10 cellular contexts compared by ENCODE assay signal in genomic region chr16:2530629-2531318, GRCh38. TPM values are rescaled to one million over a fixed set of nuclear protein-coding genes. Genes with fewer than 3 reads are reported as not detected.
DNase-seq lines count a peak whose midpoint lies in the region; ATAC-seq and TF ChIP-seq lines count a peak whose summit lies in the region.
"Had no signal": no experiment of that assay in that cellular context is flagged by ENCODE, and none has a peak within 500 bp of the region (broad histone marks: within the 10 kb centered on the region; RNA-seq: fewer than 3 reads in every experiment).

No MANE protein-coding gene starts in this region.

- H3K27ac ChIP-seq in angular gyrus (ENCODE audit: low read depth, low read length) (peak overlapping the region; percentile 90), lower lobe of right lung (peak overlapping the region; percentile 98), tibial artery (peak overlapping the region; percentile 98 to 99)

- intact Hi-C loops in lower lobe of right lung (cut with DNase I) = no loop called here
- intact Hi-C loops in tibial artery (cut with DNase I; ENCODE audit: low total_unique reads) = no loop called here

- H3K36me3 ChIP-seq in lower lobe of right lung (peaks cover 41% of the 10 kb centered on the region), tibial artery (peaks cover 6 to 42% (median 26%) of the 10 kb centered on the region in 3 donors)

- peak overlapping the region; percentile 82 for H3K4me3 Mint-ChIP-seq in activated CD8-positive, alpha-beta memory T cell treated with anti-CD3 and anti-CD28 coated beads, Interleukin-2, amount 10 ng/mL, durations not matched to agents 7 days and 5 days

- ATAC-seq in activated CD8-positive, alpha-beta memory T cell treated with anti-CD3 and anti-CD28 coated beads, Interleukin-2, amount 10 ng/mL, durations not matched to agents 7 days and 5 days = no peak
- ATAC-seq in lower lobe of right lung (no peak), GM19328 (IDR thresholded peaks at IDR 0.05; ENCODE audit: unreplicated experiment) (no peak)

- H3K4me3 ChIP-seq in lower lobe of right lung = peak overlapping the region; percentile 69
- peak overlapping the region in 1 of 2 donors; percentile 84 for H3K4me3 ChIP-seq in tibial artery

- peak overlapping the region; percentile 98 for H3K27ac Mint-ChIP-seq in activated CD8-positive, alpha-beta memory T cell treated with anti-CD3 and anti-CD28 coated beads, Interleukin-2, amount 10 ng/mL, durations not matched to agents 7 days and 5 days

- H3K27me3 Mint-ChIP-seq in activated CD8-positive, alpha-beta memory T cell treated with anti-CD3 and anti-CD28 coated beads, Interleukin-2, amount 10 ng/mL, durations not matched to agents 7 days and 5 days = no peaks in the 10 kb centered on the region

- peak; percentile 45 for DNase-seq in activated CD8-positive, alpha-beta memory T cell treated with anti-CD3 and anti-CD28 coated beads, Interleukin-2, amount 10 ng/mL, durations not matched to agents 7 days and 5 days
- no peak for DNase-seq in activated CD8-positive, alpha-beta memory T cell treated with anti-CD3 and anti-CD28 coated beads, Interleukin-2, amount 50 U/mL, for 48 hours
- no peak for DNase-seq in lower lobe of right lung
- DNase-seq in tibial artery = no peak
- no peak for DNase-seq in DMS53 (lab: John Stamatoyannopoulos, UW)
- no peak for DNase-seq in KG1 (lab: John Stamatoyannopoulos, UW)

- peaks cover 18% of the 10 kb centered on the region for H3K4me1 ChIP-seq in lower lobe of right lung
- H3K4me1 ChIP-seq in tibial artery = peaks cover 0 to 11% (median 7%) of the 10 kb centered on the region in 4 donors

- TF ChIP-seq CTCF in lower lobe of right lung (IDR thresholded peaks at IDR 0.05) (no peak), tibial artery (IDR thresholded peaks at IDR 0.05) (no peak)

- H3K4me1 Mint-ChIP-seq in activated CD8-positive, alpha-beta memory T cell treated with anti-CD3 and anti-CD28 coated beads, Interleukin-2, amount 10 ng/mL, durations not matched to agents 7 days and 5 days = peaks cover 17% of the 10 kb centered on the region

- H3K36me3 Mint-ChIP-seq in activated CD8-positive, alpha-beta memory T cell treated with anti-CD3 and anti-CD28 coated beads, Interleukin-2, amount 10 ng/mL, durations not matched to agents 7 days and 5 days = peaks cover 4% of the 10 kb centered on the region

- no peaks in the 10 kb centered on the region for H3K9me3 Mint-ChIP-seq in activated CD8-positive, alpha-beta memory T cell treated with anti-CD3 and anti-CD28 coated beads, Interleukin-2, amount 10 ng/mL, durations not matched to agents 7 days and 5 days (ENCODE audit: low read depth)

- no peaks in the 10 kb centered on the region for H3K9me3 ChIP-seq in lower lobe of right lung
- H3K9me3 ChIP-seq in tibial artery = no peaks in the 10 kb centered on the region

- CTCF ChIA-PET in activated CD8-positive, alpha-beta memory T cell treated with anti-CD3 and anti-CD28 coated beads, Interleukin-2, amount 10 ng/mL, durations not matched to agents 7 days and 5 days (lab: Charles Lee) = interaction anchor here (1.2 kb wide), 1 partner anchor 10 kb away, joined by 3 read pairs; no protein-coding TSS in a partner anchor

- no peaks in the 10 kb centered on the region for H3K27me3 ChIP-seq in lower lobe of right lung (ENCODE audit: low read depth)
- no peaks in the 10 kb centered on the region for H3K27me3 ChIP-seq in tibial artery
- H3K27me3 ChIP-seq: cardiac muscle cell had no signal

RNA-seq across cellular contexts. Expression of gene CEMP1, which starts 0.4 kb away (rescaled TPM):
- total RNA-seq in activated CD8-positive, alpha-beta memory T cell treated with anti-CD3 and anti-CD28 coated beads, Interleukin-2, amount 10 ng/mL, durations not matched to agents 7 days and 5 days = not detected
- total RNA-seq in lower lobe of right lung = 1.4 TPM
- total RNA-seq: subcutaneous adipose tissue had no signal

RNA-seq across cellular contexts. Expression of gene PDPK1, which starts 7.0 kb away (rescaled TPM):
- total RNA-seq in activated CD8-positive, alpha-beta memory T cell treated with anti-CD3 and anti-CD28 coated beads, Interleukin-2, amount 10 ng/mL, durations not matched to agents 7 days and 5 days = 10 to 100 TPM; 40.3 to 45.1 TPM
- 74.4 TPM for total RNA-seq in lower lobe of right lung

RNA-seq across cellular contexts. Expression of gene AMDHD2, which starts 10.6 kb away (rescaled TPM):
- 10 to 100 TPM; 52.5 to 54.2 TPM for total RNA-seq in activated CD8-positive, alpha-beta memory T cell treated with anti-CD3 and anti-CD28 coated beads, Interleukin-2, amount 10 ng/mL, durations not matched to agents 7 days and 5 days
- total RNA-seq in lower lobe of right lung = 53.4 TPM

RNA-seq across cellular contexts. Expression of gene ATP6V0C, which starts 17.0 kb away (rescaled TPM):
- total RNA-seq in activated CD8-positive, alpha-beta memory T cell treated with anti-CD3 and anti-CD28 coated beads, Interleukin-2, amount 10 ng/mL, durations not matched to agents 7 days and 5 days = 100 to 1,000 TPM; 104 to 121 TPM
- 313 TPM for total RNA-seq in lower lobe of right lung

RNA-seq across cellular contexts. Expression of gene TBC1D24, which starts 55.8 kb away (rescaled TPM):
- 10 to 100 TPM; 18.7 to 23.3 TPM for total RNA-seq in activated CD8-positive, alpha-beta memory T cell treated with anti-CD3 and anti-CD28 coated beads, Interleukin-2, amount 10 ng/mL, durations not matched to agents 7 days and 5 days
- 40.2 TPM for total RNA-seq in lower lobe of right lung
